In the genomic region with DNA sequence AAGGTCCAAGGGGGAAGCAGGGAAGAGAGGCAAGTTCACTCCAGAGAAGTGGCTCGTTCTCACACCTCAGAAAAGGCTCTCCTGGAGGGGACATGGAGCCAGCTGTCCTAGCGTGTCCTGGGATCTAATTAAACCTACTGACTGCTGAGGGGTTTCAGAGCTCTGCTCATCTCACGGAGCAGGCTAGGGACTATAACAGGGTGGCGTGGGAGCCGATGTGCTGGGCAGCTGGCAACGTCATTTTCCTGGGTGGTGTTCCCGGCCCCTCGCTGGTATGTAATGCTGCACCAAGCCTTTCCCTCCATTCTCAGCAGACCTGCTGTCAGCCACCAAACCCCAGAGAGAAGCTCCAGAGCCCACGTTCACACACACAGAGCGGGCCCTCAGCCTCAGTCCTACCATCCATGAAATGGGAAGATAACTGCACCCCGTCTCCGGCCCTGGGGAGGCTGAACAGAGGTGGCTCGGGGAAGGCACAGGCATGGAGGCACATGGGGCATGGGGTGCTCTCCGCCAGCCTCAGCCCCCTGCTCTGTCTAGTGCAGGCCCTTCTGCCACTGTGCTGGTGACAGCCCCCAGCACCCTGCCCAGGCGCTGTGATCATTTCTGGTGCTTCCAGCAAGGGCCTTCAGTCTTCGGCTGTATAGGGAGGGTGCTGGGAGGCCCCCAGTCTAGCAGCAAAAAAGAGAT, we compare ENCODE assay signal across 1 cellular context.
TF ChIP-seq lines count a peak whose summit lies in the region.

No MANE protein-coding gene starts in this region.

TF ChIP-seq in IMR-90, 13 proteins besides CTCF, POLR2A, EP300 and RAD21:
- TF ChIP-seq MXI1 (IDR thresholded peaks at IDR 0.05; ENCODE audit: borderline replicate concordance, low read depth, low read length) (no peak), BHLHE40 (IDR thresholded peaks at IDR 0.05; ENCODE audit: low read depth, low read length) (no peak), ELK1 (IDR thresholded peaks at IDR 0.05; ENCODE audit: borderline replicate concordance, low read depth, low read length) (no peak), MAFK (IDR thresholded peaks at IDR 0.05; ENCODE audit: low read depth, low read length) (no peak), RCOR1 (IDR thresholded peaks at IDR 0.05; ENCODE audit: insufficient replicate concordance, low read length) (no peak), CEBPB (IDR thresholded peaks at IDR 0.05; ENCODE audit: low read depth, low read length) (no peak), MAZ (IDR thresholded peaks at IDR 0.05; ENCODE audit: borderline replicate concordance, low read depth, low read length) (no peak), FOS (IDR thresholded peaks at IDR 0.05; ENCODE audit: low read depth, low read length) (no peak), NFE2L2 (IDR thresholded peaks at IDR 0.05; ENCODE audit: low read depth, low read length) (no peak), SMC3 (IDR thresholded peaks at IDR 0.05; ENCODE audit: low read depth, low read length) (no peak), CHD1 (IDR thresholded peaks at IDR 0.05; ENCODE audit: low read depth, low read length) (no peak), RFX5 (IDR thresholded peaks at IDR 0.05; ENCODE audit: low read depth, low read length) (no peak)
- TF ChIP-seq, protein P1, sequence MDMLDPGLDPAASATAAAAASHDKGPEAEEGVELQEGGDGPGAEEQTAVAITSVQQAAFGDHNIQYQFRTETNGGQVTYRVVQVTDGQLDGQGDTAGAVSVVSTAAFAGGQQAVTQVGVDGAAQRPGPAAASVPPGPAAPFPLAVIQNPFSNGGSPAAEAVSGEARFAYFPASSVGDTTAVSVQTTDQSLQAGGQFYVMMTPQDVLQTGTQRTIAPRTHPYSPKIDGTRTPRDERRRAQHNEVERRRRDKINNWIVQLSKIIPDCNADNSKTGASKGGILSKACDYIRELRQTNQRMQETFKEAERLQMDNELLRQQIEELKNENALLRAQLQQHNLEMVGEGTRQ (IDR thresholded peaks at IDR 0.05; ENCODE audit: low read depth, low read length) = no peak
